1 cellular context compared by ENCODE assay signal in the genomic region with DNA sequence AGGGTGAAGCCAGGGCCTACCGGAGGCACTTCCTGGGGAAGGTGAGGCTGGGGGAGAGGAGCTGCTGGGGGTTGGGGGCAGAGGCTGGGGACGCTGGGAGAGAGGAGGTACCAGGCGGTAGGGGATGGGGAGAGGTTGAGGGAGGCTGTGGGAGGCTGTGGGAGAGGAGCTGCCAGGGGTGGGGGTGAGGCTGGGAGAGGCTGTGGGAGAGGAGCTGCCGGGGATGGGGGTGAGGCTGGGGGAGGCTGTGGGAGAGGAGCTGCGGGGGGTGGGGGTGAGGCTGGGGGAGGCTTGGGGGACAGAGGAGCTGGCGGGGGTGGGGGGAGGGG.
TF ChIP-seq lines count a peak whose summit lies in the region.

No MANE protein-coding gene starts in this region.

TF ChIP-seq in GM23338, 12 proteins besides CTCF, POLR2A, EP300 and RAD21 (continued from another document):
- TF ChIP-seq, protein P1, sequence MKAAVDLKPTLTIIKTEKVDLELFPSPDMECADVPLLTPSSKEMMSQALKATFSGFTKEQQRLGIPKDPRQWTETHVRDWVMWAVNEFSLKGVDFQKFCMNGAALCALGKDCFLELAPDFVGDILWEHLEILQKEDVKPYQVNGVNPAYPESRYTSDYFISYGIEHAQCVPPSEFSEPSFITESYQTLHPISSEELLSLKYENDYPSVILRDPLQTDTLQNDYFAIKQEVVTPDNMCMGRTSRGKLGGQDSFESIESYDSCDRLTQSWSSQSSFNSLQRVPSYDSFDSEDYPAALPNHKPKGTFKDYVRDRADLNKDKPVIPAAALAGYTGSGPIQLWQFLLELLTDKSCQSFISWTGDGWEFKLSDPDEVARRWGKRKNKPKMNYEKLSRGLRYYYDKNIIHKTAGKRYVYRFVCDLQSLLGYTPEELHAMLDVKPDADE (IDR thresholded peaks at IDR 0.05) = no peak
- no peak for TF ChIP-seq JUNB (IDR thresholded peaks at IDR 0.05; ENCODE audit: unreplicated experiment)
- no peak for TF ChIP-seq EZH2 (IDR thresholded peaks at IDR 0.05; ENCODE audit: low read depth, unreplicated experiment)
- TF ChIP-seq NANOG (IDR thresholded peaks at IDR 0.05; ENCODE audit: borderline replicate concordance) = no peak
- TF ChIP-seq CREB1 (CRISPR knock-in tag; IDR thresholded peaks at IDR 0.05; ENCODE audit: low read depth) = no peak
- TF ChIP-seq STAT1 (IDR thresholded peaks at IDR 0.05; ENCODE audit: unreplicated experiment) = no peak
- no peak for TF ChIP-seq POLR2AphosphoS5 (IDR thresholded peaks at IDR 0.05; ENCODE audit: low read depth)
- TF ChIP-seq ZNF114 (CRISPR knock-in tag; IDR thresholded peaks at IDR 0.05) = no peak
- TF ChIP-seq EZH2phosphoT487 (IDR thresholded peaks at IDR 0.05; ENCODE audit: unreplicated experiment) = no peak
- TF ChIP-seq, protein P2, sequence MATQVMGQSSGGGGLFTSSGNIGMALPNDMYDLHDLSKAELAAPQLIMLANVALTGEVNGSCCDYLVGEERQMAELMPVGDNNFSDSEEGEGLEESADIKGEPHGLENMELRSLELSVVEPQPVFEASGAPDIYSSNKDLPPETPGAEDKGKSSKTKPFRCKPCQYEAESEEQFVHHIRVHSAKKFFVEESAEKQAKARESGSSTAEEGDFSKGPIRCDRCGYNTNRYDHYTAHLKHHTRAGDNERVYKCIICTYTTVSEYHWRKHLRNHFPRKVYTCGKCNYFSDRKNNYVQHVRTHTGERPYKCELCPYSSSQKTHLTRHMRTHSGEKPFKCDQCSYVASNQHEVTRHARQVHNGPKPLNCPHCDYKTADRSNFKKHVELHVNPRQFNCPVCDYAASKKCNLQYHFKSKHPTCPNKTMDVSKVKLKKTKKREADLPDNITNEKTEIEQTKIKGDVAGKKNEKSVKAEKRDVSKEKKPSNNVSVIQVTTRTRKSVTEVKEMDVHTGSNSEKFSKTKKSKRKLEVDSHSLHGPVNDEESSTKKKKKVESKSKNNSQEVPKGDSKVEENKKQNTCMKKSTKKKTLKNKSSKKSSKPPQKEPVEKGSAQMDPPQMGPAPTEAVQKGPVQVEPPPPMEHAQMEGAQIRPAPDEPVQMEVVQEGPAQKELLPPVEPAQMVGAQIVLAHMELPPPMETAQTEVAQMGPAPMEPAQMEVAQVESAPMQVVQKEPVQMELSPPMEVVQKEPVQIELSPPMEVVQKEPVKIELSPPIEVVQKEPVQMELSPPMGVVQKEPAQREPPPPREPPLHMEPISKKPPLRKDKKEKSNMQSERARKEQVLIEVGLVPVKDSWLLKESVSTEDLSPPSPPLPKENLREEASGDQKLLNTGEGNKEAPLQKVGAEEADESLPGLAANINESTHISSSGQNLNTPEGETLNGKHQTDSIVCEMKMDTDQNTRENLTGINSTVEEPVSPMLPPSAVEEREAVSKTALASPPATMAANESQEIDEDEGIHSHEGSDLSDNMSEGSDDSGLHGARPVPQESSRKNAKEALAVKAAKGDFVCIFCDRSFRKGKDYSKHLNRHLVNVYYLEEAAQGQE (IDR thresholded peaks at IDR 0.05; ENCODE audit: unreplicated experiment) = no peak
- TF ChIP-seq ZNF331 (CRISPR knock-in tag; IDR thresholded peaks at IDR 0.05; ENCODE audit: low read depth) = no peak
TF ChIP-seq in GM23338: peak in this region for 0.
